Comparison of ENCODE assay signal across 8 cellular contexts in genomic region chr12:85575115-85576096, GRCh38.
A peak's percentile ranks its signal among the peaks of the same experiment; 100 is the strongest.
DNase-seq lines count a peak whose midpoint lies in the region; ATAC-seq, FAIRE-seq and TF ChIP-seq lines count a peak whose summit lies in the region.

No MANE protein-coding gene starts in this region.

- no peaks in the 10 kb centered on the region for H3K9me3 Mint-ChIP-seq in activated naive CD8-positive, alpha-beta T cell treated with anti-CD3 and anti-CD28 coated beads, Interleukin-2, amount 10 ng/mL, durations not matched to agents 7 days and 5 days

- no peak overlapping the region for H3K4me3 Mint-ChIP-seq in activated naive CD8-positive, alpha-beta T cell treated with anti-CD3 and anti-CD28 coated beads, Interleukin-2, amount 10 ng/mL, durations not matched to agents 7 days and 5 days

- no peak overlapping the region for H3K27ac Mint-ChIP-seq in activated naive CD8-positive, alpha-beta T cell treated with anti-CD3 and anti-CD28 coated beads, Interleukin-2, amount 10 ng/mL, durations not matched to agents 7 days and 5 days

- H3K27me3 Mint-ChIP-seq in activated naive CD8-positive, alpha-beta T cell treated with anti-CD3 and anti-CD28 coated beads, Interleukin-2, amount 10 ng/mL, durations not matched to agents 7 days and 5 days, result peaks cover 3% of the 10 kb centered on the region

- no peak for FAIRE-seq in small intestine (lab: Jason Lieb, UNC)

- peak; percentile 98 for ATAC-seq in GM19397 (IDR thresholded peaks at IDR 0.05; ENCODE audit: unreplicated experiment)
- peak; percentile 98 for ATAC-seq in HG03196 (IDR thresholded peaks at IDR 0.05; ENCODE audit: unreplicated experiment)
- peak; percentile 70 for ATAC-seq in activated naive CD8-positive, alpha-beta T cell treated with anti-CD3 and anti-CD28 coated beads, Interleukin-2, amount 10 ng/mL, durations not matched to agents 7 days and 5 days (ENCODE audit: low read depth)

- H3K9me3 ChIP-seq in right atrium auricular region (no peaks in the 10 kb centered on the region), small intestine (ENCODE audit: control insufficient read depth, low read depth) (no peaks in the 10 kb centered on the region)

- H3K27me3 ChIP-seq in right atrium auricular region (no peaks in the 10 kb centered on the region), small intestine (ENCODE audit: control insufficient read depth in 2 of 2, insufficient read depth in 2 of 2, low read length in 2 of 2) (no peaks in the 10 kb centered on the region)

- 53 to 59% (median 56%) methylated on average over 7 of the region's 7 CpGs for whole genome bisulfite sequencing in small intestine, 3 donors

- H3K4me1 Mint-ChIP-seq in activated naive CD8-positive, alpha-beta T cell treated with anti-CD3 and anti-CD28 coated beads, Interleukin-2, amount 10 ng/mL, durations not matched to agents 7 days and 5 days, result no peaks in the 10 kb centered on the region

- H3K36me3 ChIP-seq in right atrium auricular region (no peaks in the 10 kb centered on the region), small intestine (ENCODE audit: control insufficient read depth in 2 of 2, insufficient read depth in 2 of 2, low read length in 2 of 2) (no peaks in the 10 kb centered on the region)

- POLR2A ChIA-PET in activated naive CD8-positive, alpha-beta T cell treated with anti-CD3 and anti-CD28 coated beads, Interleukin-2, amount 10 ng/mL, durations not matched to agents 7 days and 5 days (lab: Charles Lee), result no interaction called here

- H3K4me3 ChIP-seq in right atrium auricular region, result no peak overlapping the region
- no peak overlapping the region for H3K4me3 ChIP-seq in small intestine (ENCODE audit: low read depth in 1 of 2, low read length in 2 of 2)

- TF ChIP-seq CTCF in right atrium auricular region (IDR thresholded peaks at IDR 0.05), result peak; percentile 38 to 69

- DNase-seq in Daoy (ENCODE audit: low read depth) (peak; percentile 62), NCI-H2227 (lab: John Stamatoyannopoulos, UW; ENCODE audit: unreplicated experiment) (peak; percentile 69), right atrium auricular region (ENCODE audit: low spot score) (no peak), small intestine (peak; percentile 64), NK-92 (lab: John Stamatoyannopoulos, UW; ENCODE audit: unreplicated experiment) (no peak)
- no peak for DNase-seq in activated naive CD8-positive, alpha-beta T cell treated with anti-CD3 and anti-CD28 coated beads, Interleukin-2, amount 10 ng/mL, durations not matched to agents 7 days and 5 days

- H3K27ac ChIP-seq in right atrium auricular region, result no peak overlapping the region
- no peak overlapping the region for H3K27ac ChIP-seq in small intestine (ENCODE audit: low read depth in 1 of 2, low read length in 1 of 2)

- H3K36me3 Mint-ChIP-seq in activated naive CD8-positive, alpha-beta T cell treated with anti-CD3 and anti-CD28 coated beads, Interleukin-2, amount 10 ng/mL, durations not matched to agents 7 days and 5 days, result no peaks in the 10 kb centered on the region

- H3K4me1 ChIP-seq in right atrium auricular region (no peaks in the 10 kb centered on the region), small intestine (ENCODE audit: control insufficient read depth in 2 of 2, insufficient read depth in 1 of 2, low read depth in 1 of 2, low read length in 1 of 2) (no peaks in the 10 kb centered on the region)

Comparison
In these comparisons a context has a peak if more than half of its experiments do, and no peak if none do; other contexts are left out.
1. DNase-seq: peak in Daoy (single experiment), NCI-H2227 (single experiment) and small intestine (single experiment); none in activated naive CD8-positive, alpha-beta T cell treated with anti-CD3 and anti-CD28 coated beads, Interleukin-2, amount 10 ng/mL, durations not matched to agents 7 days and 5 days (single experiment), right atrium auricular region (single experiment) and NK-92 (single experiment).
2. Peak in every context shown above with its lines, with median percentiles within 50 percentile points of each other: ATAC-seq.